ENCODE assay signal across 18 cellular contexts in genomic region chr1:46800742-46801141, GRCh38. TPM values are rescaled to one million over a fixed set of nuclear protein-coding genes. Genes with fewer than 3 reads are reported as not detected.
"Had no signal": no experiment of that assay in that cellular context is flagged by ENCODE, and none has a peak within 500 bp of the region (broad histone marks: within the 10 kb centered on the region; RNA-seq: fewer than 3 reads in every experiment).

No MANE protein-coding gene starts in this region.

- FAIRE-seq: frontal cortex, islet of Langerhans had no signal

- H3K4me3 ChIP-seq: psoas muscle, right lobe of liver, SJSA1 had no signal

- H3K4me1 ChIP-seq: right lobe of liver, SJSA1 had no signal

- H3K27me3 ChIP-seq: brain microvascular endothelial cell, right lobe of liver, SJSA1 had no signal

- ATAC-seq: left colon; psoas muscle; right lobe of liver; stimulated activated naive CD8-positive, alpha-beta T cell treated with anti-CD3 and anti-CD28 coated beads, Interleukin-15, amount 100 ng/mL, for 72 hours had no signal

- H3K9me3 ChIP-seq: psoas muscle, right lobe of liver, SJSA1 had no signal

- H3K36me3 ChIP-seq: brain microvascular endothelial cell, right lobe of liver, SJSA1 had no signal

- DNase-seq: activated CD4-positive, alpha-beta T cell treated with anti-CD3 and anti-CD28 coated beads, Interleukin-2, amount 50 U/mL, for 1 hour; activated CD4-positive, CD25-positive, alpha-beta regulatory T cell; activated naive CD8-positive, alpha-beta T cell treated with anti-CD3 and anti-CD28 coated beads for 36 hours; amygdala; brain microvascular endothelial cell; cerebellar nuclear complex; effector memory CD4-positive, alpha-beta T cell; left colon; psoas muscle; right lobe of liver; stimulated activated naive CD8-positive, alpha-beta T cell treated with anti-CD3 and anti-CD28 coated beads, Interleukin-15, amount 100 ng/mL, for 72 hours had no signal

- H3K27ac ChIP-seq: brain microvascular endothelial cell, psoas muscle, right lobe of liver, SJSA1 had no signal

RNA-seq across cellular contexts. Expression of gene CYP4B1, which starts 1.9 kb away (rescaled TPM):
- total RNA-seq: activated CD8-positive, alpha-beta memory T cell treated with anti-CD3 and anti-CD28 coated beads for 36 hours; activated naive CD8-positive, alpha-beta T cell treated with anti-CD3 and anti-CD28 coated beads for 36 hours; activated T-helper 1 cell treated with anti-CD3 and anti-CD28 coated beads, Interleukin-12 subunit alpha, Interleukin-12 subunit beta, Interleukin-2, Interleukin-4 antibody, amounts not matched to agents 30 ng/mL and 10 ng/mL and 1 ng/mL, durations not matched to agents 14 hours and 24 hours and 36 hours; frontal cortex; osteoblast; SJSA1 had no signal
- polyA plus RNA-seq: neural cell had no signal
